ENCODE assay signal across 19 cellular contexts in genomic region chr22:20024225-20025087, GRCh38. TPM values are rescaled to one million over a fixed set of nuclear protein-coding genes. Genes with fewer than 3 reads are reported as not detected.
DNase-seq lines count a peak whose midpoint lies in the region; TF ChIP-seq lines count a peak whose summit lies in the region.
"Had no signal": no experiment of that assay in that cellular context is flagged by ENCODE, and none has a peak within 500 bp of the region (broad histone marks: within the 10 kb centered on the region; RNA-seq: fewer than 3 reads in every experiment).

No MANE protein-coding gene starts in this region.

- no peak overlapping the region for H3K4me3 ChIP-seq in GM23248
- H3K4me3 ChIP-seq: skin epidermis, tibial artery had no signal

- peaks cover 7% of the 10 kb centered on the region for H3K4me1 ChIP-seq in GM23248 (ENCODE audit: insufficient read depth)

- no peak overlapping the region for H3K27ac Mint-ChIP-seq in neural crest cell (ENCODE audit: unreplicated experiment)
- no peak overlapping the region for H3K27ac Mint-ChIP-seq in type B pancreatic cell
- H3K27ac Mint-ChIP-seq: activated CD4-positive, alpha-beta T cell treated with anti-CD3 and anti-CD28 coated beads, Interleukin-2, amount 10 ng/mL, durations not matched to agents 7 days and 5 days had no signal

- no peaks in the 10 kb centered on the region for H3K27me3 ChIP-seq in GM23248 (replicated peaks; ENCODE audit: insufficient read depth)
- H3K27me3 ChIP-seq: tibial artery had no signal

- WGBS in GM23248 (ENCODE audit: low coverage in 1 of 2, low lambda C conversion rate in 2 of 2, missing lambda C conversion rate in 2 of 2), 2 experiments, result 81 to 82% methylated on average over 20 of the region's 20 CpGs

- no peaks in the 10 kb centered on the region for H3K9me2 ChIP-seq in GM23248 (ENCODE audit: insufficient read depth)

- no peaks in the 10 kb centered on the region for H3F3A ChIP-seq in GM23248 (ENCODE audit: insufficient read depth)

- no peaks in the 10 kb centered on the region for H4K20me1 ChIP-seq in GM23248 (ENCODE audit: insufficient read depth)

- H3K4me1 Mint-ChIP-seq in neural crest cell, result peaks cover 14% of the 10 kb centered on the region
- no peaks in the 10 kb centered on the region for H3K4me1 Mint-ChIP-seq in type B pancreatic cell (ENCODE audit: unreplicated experiment)

- DNase-seq in NCI-H524 (lab: John Stamatoyannopoulos, UW), result peak; percentile 67 to 82
- peak; percentile 53 to 60 for DNase-seq in erythroblast (lab: John Stamatoyannopoulos, UW)
- DNase-seq in neural crest cell (ENCODE audit: low read depth, low spot score), result no peak
- no peak for DNase-seq in GM23248
- no peak for DNase-seq in kidney tubule cell (ENCODE audit: low spot score)
- DNase-seq in type B pancreatic cell (ENCODE audit: extremely low spot score, unreplicated experiment), result no peak
- DNase-seq: activated CD4-positive, alpha-beta T cell treated with anti-CD3 and anti-CD28 coated beads, Interleukin-2, amount 10 ng/mL, durations not matched to agents 7 days and 5 days; activated CD8-positive, alpha-beta memory T cell treated with anti-CD3 and anti-CD28 coated beads, Interleukin-2, amount 50 U/mL, for 4 hours; activated effector memory CD4-positive, alpha-beta T cell treated with anti-CD3 and anti-CD28 coated beads, Interleukin-2, amount 50 U/mL, for 16 hours; Calu3; immature natural killer cell; NCI-H1105; NCI-H2081; NCI-H510A treated with DMSO at 0.1 percent for 48 hours; SIG-M5; stimulated activated naive CD4-positive, alpha-beta T cell had no signal

- H3K9me3 Mint-ChIP-seq in neural crest cell (no peaks in the 10 kb centered on the region), type B pancreatic cell (no peaks in the 10 kb centered on the region)
- H3K9me3 Mint-ChIP-seq: activated CD4-positive, alpha-beta T cell treated with anti-CD3 and anti-CD28 coated beads, Interleukin-2, amount 10 ng/mL, durations not matched to agents 7 days and 5 days; immature natural killer cell had no signal

- H3K36me3 ChIP-seq in GM23248 (ENCODE audit: low read depth), result no peaks in the 10 kb centered on the region

- no peaks in the 10 kb centered on the region for H3K9me3 ChIP-seq in GM23248 (ENCODE audit: low read depth)
- H3K9me3 ChIP-seq: tibial artery had no signal

- no peak overlapping the region for H3K4me2 ChIP-seq in GM23248 (ENCODE audit: unreplicated experiment)

- no peak overlapping the region for H3K9ac ChIP-seq in GM23248

- in situ Hi-C loops in GM23248 (cut with MboI), result no loop called here

- no peak overlapping the region for H2AFZ ChIP-seq in GM23248

- TF ChIP-seq POLR2A in erythroblast (IDR thresholded peaks at IDR 0.05; ENCODE audit: low read length), result peak; percentile 11

- H3K4me3 Mint-ChIP-seq in neural crest cell (peak overlapping the region; percentile 34), type B pancreatic cell (no peak overlapping the region)
- H3K4me3 Mint-ChIP-seq: activated CD4-positive, alpha-beta T cell treated with anti-CD3 and anti-CD28 coated beads, Interleukin-2, amount 10 ng/mL, durations not matched to agents 7 days and 5 days; immature natural killer cell had no signal

- H3K36me3 Mint-ChIP-seq in neural crest cell (ENCODE audit: low read depth) (no peaks in the 10 kb centered on the region), type B pancreatic cell (no peaks in the 10 kb centered on the region)

- H3K27ac ChIP-seq in temporal lobe (ENCODE audit: low read depth, low read length) (peak overlapping the region; percentile 54), GM23248 (no peak overlapping the region)
- H3K27ac ChIP-seq: skin epidermis, tibial artery had no signal

- no peak for TF ChIP-seq CTCF in neural crest cell (conservative IDR thresholded peaks at IDR 0.05)
- TF ChIP-seq CTCF in type B pancreatic cell (conservative IDR thresholded peaks at IDR 0.05), result no peak

- H3K79me2 ChIP-seq in GM23248 (ENCODE audit: insufficient read depth), result peaks cover 75% of the 10 kb centered on the region

- H3K27me3 Mint-ChIP-seq in neural crest cell (ENCODE audit: low read depth) (peaks cover 5% of the 10 kb centered on the region), type B pancreatic cell (peaks cover 7% of the 10 kb centered on the region)
- H3K27me3 Mint-ChIP-seq: activated CD4-positive, alpha-beta T cell treated with anti-CD3 and anti-CD28 coated beads, Interleukin-2, amount 10 ng/mL, durations not matched to agents 7 days and 5 days had no signal

RNA-seq across cellular contexts. Expression of gene TANGO2, which starts 3.5 kb away (rescaled TPM):
- total RNA-seq in neural crest cell (12.8 and 13.4 TPM in 2 replicates), temporal lobe (8.1 TPM), type B pancreatic cell (ENCODE audit: low replicate concordance) (17.4 and 32.1 TPM in 2 replicates)
- 41.9 and 45.0 TPM in 2 replicates for total RNA-seq in GM23248 (2014; rRNA removed; shearing (Covaris generic))
- 27.3 and 33.5 TPM in 2 replicates for polyA plus RNA-seq in GM23248 (2016; fragmentation: Nextera tagmentation; extraction: Ambion mirVana)

RNA-seq across cellular contexts. Expression of gene ARVCF, which starts 7.8 kb away (rescaled TPM):
- total RNA-seq in neural crest cell, result 93.5 and 105 TPM in 2 replicates
- 48.9 TPM for total RNA-seq in temporal lobe
- 4.0 and 7.5 TPM in 2 replicates for total RNA-seq in GM23248 (2014; rRNA removed; shearing (Covaris generic))
- polyA plus RNA-seq in GM23248 (2016; fragmentation: Nextera tagmentation; extraction: Ambion mirVana), result 1.1 and 1.2 TPM in 2 replicates
- 40.8 and 55.3 TPM in 2 replicates for total RNA-seq in type B pancreatic cell (ENCODE audit: low replicate concordance)

RNA-seq across cellular contexts. Expression of gene DGCR8, which starts 55.6 kb away (rescaled TPM):
- total RNA-seq in neural crest cell (86.3 and 86.5 TPM in 2 replicates), temporal lobe (24.8 TPM), type B pancreatic cell (ENCODE audit: low replicate concordance) (39.0 and 61.3 TPM in 2 replicates)
- total RNA-seq in GM23248 (2014; rRNA removed; shearing (Covaris generic)), result 24.9 and 28.7 TPM in 2 replicates
- 14.0 and 14.2 TPM in 2 replicates for polyA plus RNA-seq in GM23248 (2016; fragmentation: Nextera tagmentation; extraction: Ambion mirVana)

Comparison
In these comparisons a context has a peak if more than half of its experiments do, and no peak if none do; other contexts are left out.
1. DNase-seq: peak in NCI-H524 (2 of 2) and erythroblast (2 of 2); none in neural crest cell (single experiment), GM23248 (single experiment), kidney tubule cell (single experiment) and type B pancreatic cell (single experiment).